ENCODE assay signal across 27 cellular contexts in the genomic region with DNA sequence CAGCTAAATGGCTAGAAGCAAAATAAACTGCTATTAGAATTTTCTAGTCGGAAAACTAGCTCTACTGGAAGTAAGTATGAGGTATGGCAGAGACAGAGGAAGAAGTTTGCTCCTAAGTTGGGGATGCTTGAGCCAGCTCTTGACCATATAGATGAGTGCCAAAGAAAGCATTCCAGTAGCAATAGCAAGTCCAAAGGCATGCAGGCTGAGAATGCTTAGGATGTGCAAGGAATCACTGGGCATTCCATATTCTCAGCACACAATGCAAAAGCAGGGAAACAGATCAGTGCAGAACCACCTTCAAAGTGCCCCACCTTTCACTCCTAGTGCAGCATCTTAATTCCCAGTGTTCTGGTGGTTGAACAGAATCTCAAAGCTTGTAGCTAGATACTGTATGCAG. TPM values are rescaled to one million over a fixed set of nuclear protein-coding genes. Genes with fewer than 3 reads are reported as not detected.
A peak's percentile ranks its signal among the peaks of the same experiment; 100 is the strongest.
DNase-seq lines count a peak whose midpoint lies in the region; TF ChIP-seq lines count a peak whose summit lies in the region.
"Had no signal": no experiment of that assay in that cellular context is flagged by ENCODE, and none has a peak within 500 bp of the region (broad histone marks: within the 10 kb centered on the region; RNA-seq: fewer than 3 reads in every experiment).

No MANE protein-coding gene starts in this region.

- peaks cover 7% of the 10 kb centered on the region; the same call in 1 of the 2 replicates for H3K4me1 Mint-ChIP-seq in HFFc6 (ENCODE audit: low read depth)
- H3K4me1 Mint-ChIP-seq: activated CD4-positive, alpha-beta T cell treated with anti-CD3 and anti-CD28 coated beads, Interleukin-2, amount 10 ng/mL, durations not matched to agents 7 days and 5 days; activated naive CD8-positive, alpha-beta T cell treated with anti-CD3 and anti-CD28 coated beads, Interleukin-2, amount 50 U/mL, for 24 hours; natural killer cell; stimulated activated naive B cell treated with anti-CD40 and anti-IgM and Interleukin-4, amounts not matched to agents 10 μg/mL and 1 μg/mL and 100 μg/mL, for 72 hours had no signal

- POLR2A ChIA-PET in RWPE1 (lab: Yijun Ruan, JAX; ENCODE audit: low non-redundant PET) = no interaction called here

- CTCF ChIA-PET in RWPE1 (lab: Yijun Ruan, JAX) = no interaction called here

- H3K9me3 Mint-ChIP-seq in HFFc6 = no peaks in the 10 kb centered on the region
- H3K9me3 Mint-ChIP-seq: activated CD4-positive, alpha-beta T cell treated with anti-CD3 and anti-CD28 coated beads, Interleukin-2, amount 10 ng/mL, durations not matched to agents 7 days and 5 days; activated naive CD8-positive, alpha-beta T cell treated with anti-CD3 and anti-CD28 coated beads, Interleukin-2, amount 50 U/mL, for 24 hours; activated T-helper 2 cell treated with anti-CD3 and anti-CD28 coated beads, Interferon-gamma antibody, Interleukin-2, Interleukin-4, amounts not matched to agents 10 μg/mL and 5 μg/mL and 100 μg/mL, durations not matched to agents 14 hours and 24 hours and 36 hours; mesothelial cell of epicardium had no signal

- no peak overlapping the region for H3K27ac ChIP-seq in RWPE1
- H3K27ac ChIP-seq: BLaER1, dorsolateral prefrontal cortex, sigmoid colon, thyroid gland had no signal

- in situ Hi-C loops in astrocyte of the spinal cord (cut with HindIII; ENCODE audit: low sequenced_read_pairs) = no loop called here

- H3K27me3 Mint-ChIP-seq in HFFc6 (ENCODE audit: insufficient read depth) = peaks cover 2% of the 10 kb centered on the region

- H3K4me3 ChIP-seq in astrocyte of the spinal cord (ENCODE audit: low read depth, low read length) = no peak overlapping the region
- H3K4me3 ChIP-seq: BLaER1, dorsolateral prefrontal cortex, sigmoid colon, thyroid gland had no signal

- TF ChIP-seq CTCF in HFFc6 (IDR thresholded peaks at IDR 0.05) (no peak), astrocyte of the spinal cord (IDR thresholded peaks at IDR 0.05; ENCODE audit: low read depth, low read length) (no peak), RWPE1 (conservative IDR thresholded peaks at IDR 0.05; ENCODE audit: low read depth) (no peak)

- DNase-seq in HFFc6 (peak; percentile 59), astrocyte of the spinal cord (ENCODE audit: low read depth, low spot score) (peak; percentile 86), iris pigment epithelial cell (ENCODE audit: low read depth) (peak; percentile 64), RWPE1 (ENCODE audit: low spot score) (no peak), NCI-H774 (lab: John Stamatoyannopoulos, UW) (no peak), NCI-H510A treated with DMSO at 0.1 percent for 48 hours (lab: John Stamatoyannopoulos, UW) (no peak)
- no peak for DNase-seq in activated naive CD4-positive, alpha-beta T cell treated with anti-CD3 and anti-CD28 coated beads, Interleukin-2, amount 50 U/mL, for 16 hours
- DNase-seq: activated CD4-positive, alpha-beta T cell treated with anti-CD3 and anti-CD28 coated beads, Interleukin-2, amount 10 ng/mL, durations not matched to agents 7 days and 5 days; activated CD8-positive, alpha-beta memory T cell treated with anti-CD3 and anti-CD28 coated beads, Interleukin-2, amount 50 U/mL, for 4 hours; activated naive CD8-positive, alpha-beta T cell treated with anti-CD3 and anti-CD28 coated beads, Interleukin-2, amount 50 U/mL, for 24 hours; Calu3; caudate nucleus; dorsolateral prefrontal cortex; HCEC 1CT; natural killer cell; NCI-H1105; NCI-H526 treated with DMSO at 0.1 percent for 48 hours; sigmoid colon; stimulated activated CD4-positive, alpha-beta T cell treated with anti-CD3 and anti-CD28 coated beads, Interleukin-1b, Interleukin-23, amount 100 ng/mL, for 48 hours; stimulated activated naive B cell treated with anti-CD40 and anti-IgM and Interleukin-4, amounts not matched to agents 10 μg/mL and 1 μg/mL and 100 μg/mL, for 72 hours; T-helper 1 cell; thyroid gland had no signal

- H3K4me3 Mint-ChIP-seq in HFFc6 = no peak overlapping the region
- H3K4me3 Mint-ChIP-seq: activated CD4-positive, alpha-beta T cell treated with anti-CD3 and anti-CD28 coated beads, Interleukin-2, amount 10 ng/mL, durations not matched to agents 7 days and 5 days; activated naive CD8-positive, alpha-beta T cell treated with anti-CD3 and anti-CD28 coated beads, Interleukin-2, amount 50 U/mL, for 24 hours; mesothelial cell of epicardium; natural killer cell; stimulated activated naive B cell treated with anti-CD40 and anti-IgM and Interleukin-4, amounts not matched to agents 10 μg/mL and 1 μg/mL and 100 μg/mL, for 72 hours had no signal

- no peak overlapping the region for H3K27ac Mint-ChIP-seq in HFFc6
- H3K27ac Mint-ChIP-seq: activated CD4-positive, alpha-beta T cell treated with anti-CD3 and anti-CD28 coated beads, Interleukin-2, amount 10 ng/mL, durations not matched to agents 7 days and 5 days; activated naive CD8-positive, alpha-beta T cell treated with anti-CD3 and anti-CD28 coated beads, Interleukin-2, amount 50 U/mL, for 24 hours; activated T-helper 2 cell treated with anti-CD3 and anti-CD28 coated beads, Interferon-gamma antibody, Interleukin-2, Interleukin-4, amounts not matched to agents 10 μg/mL and 5 μg/mL and 100 μg/mL, durations not matched to agents 14 hours and 24 hours and 36 hours; mesothelial cell of epicardium; natural killer cell; stimulated activated naive B cell treated with anti-CD40 and anti-IgM and Interleukin-4, amounts not matched to agents 10 μg/mL and 1 μg/mL and 100 μg/mL, for 72 hours had no signal

- no peaks in the 10 kb centered on the region for H3K36me3 Mint-ChIP-seq in HFFc6 (ENCODE audit: low read depth)
- H3K36me3 Mint-ChIP-seq: mesothelial cell of epicardium; natural killer cell; stimulated activated naive B cell treated with anti-CD40 and anti-IgM and Interleukin-4, amounts not matched to agents 10 μg/mL and 1 μg/mL and 100 μg/mL, for 72 hours had no signal

RNA-seq across cellular contexts. Expression of a gene that starts 32.9 kb away (rescaled TPM):
- total RNA-seq in HFFc6 (2021; fragmentation: NEBNext Ultra II Directional; extraction: Animal tissue kit (Norgen Biotek cat#: 25700)) = not detected
- total RNA-seq: activated CD4-positive, alpha-beta T cell treated with anti-CD3 and anti-CD28 coated beads, Interleukin-2, amount 10 ng/mL, durations not matched to agents 7 days and 5 days; activated T-helper 2 cell treated with anti-CD3 and anti-CD28 coated beads, Interferon-gamma antibody, Interleukin-2, Interleukin-4, amounts not matched to agents 10 μg/mL and 5 μg/mL and 100 μg/mL, durations not matched to agents 14 hours and 24 hours and 36 hours; Calu3; Daoy; left lobe of liver; natural killer cell had no signal

Comparison
In these comparisons a context has a peak if more than half of its experiments do, and no peak if none do; other contexts are left out.
1. DNase-seq: peak in HFFc6 (single experiment), astrocyte of the spinal cord (single experiment) and iris pigment epithelial cell (single experiment); none in RWPE1 (single experiment), NCI-H774 (single experiment), NCI-H510A treated with DMSO at 0.1 percent for 48 hours (single experiment) and activated naive CD4-positive, alpha-beta T cell treated with anti-CD3 and anti-CD28 coated beads, Interleukin-2, amount 50 U/mL, for 16 hours (single experiment).